In genomic region chr2:70888389-70888924, GRCh38 we compare ENCODE assay signal across 14 cellular contexts. TPM values are rescaled to one million over a fixed set of nuclear protein-coding genes. Genes with fewer than 3 reads are reported as not detected.
DNase-seq lines count a peak whose midpoint lies in the region; ATAC-seq, FAIRE-seq and TF ChIP-seq lines count a peak whose summit lies in the region.
"Had no signal": no experiment of that assay in that cellular context is flagged by ENCODE, and none has a peak within 500 bp of the region (broad histone marks: within the 10 kb centered on the region; RNA-seq: fewer than 3 reads in every experiment).

No MANE protein-coding gene starts in this region.

- H3K4me2 ChIP-seq in keratinocyte (ENCODE audit: control insufficient read depth, extremely low read depth, insufficient read depth, low read depth, low read length) (peak overlapping the region; percentile 16), PC-3 (ENCODE audit: low read length) (no peak overlapping the region)

- H3K4me1 ChIP-seq in keratinocyte (ENCODE audit: control insufficient read depth, extremely low read depth, insufficient read depth, low read length) (peaks cover 4% of the 10 kb centered on the region), PC-3 (ENCODE audit: insufficient read depth, low read length) (no peaks in the 10 kb centered on the region)

- no peaks in the 10 kb centered on the region for H3K36me3 ChIP-seq in keratinocyte (ENCODE audit: control insufficient read depth in 2 of 2, extremely low read depth in 1 of 2, insufficient read depth in 2 of 2, low read length in 2 of 2)
- no peaks in the 10 kb centered on the region for H3K36me3 ChIP-seq in PC-3 (ENCODE audit: low read depth, low read length)

- no TSS peak for BruUV-seq in PC-3 (replicated peaks; lab: Mats Ljungman, UMichigan)

- no peak for ATAC-seq in activated T-helper 17 cell treated with anti-CD3 and anti-CD28 coated beads, Interleukin-2, amount 50 U/mL, for 72 hours (replicated peaks)
- peak; percentile 39 for ATAC-seq in stimulated activated naive CD8-positive, alpha-beta T cell treated with anti-CD3 and anti-CD28 coated beads, Interleukin-15, amount 100 ng/mL, for 72 hours
- ATAC-seq in HG03571 (IDR thresholded peaks at IDR 0.05; ENCODE audit: unreplicated experiment) (no peak), PC-3 (no peak)
- ATAC-seq: HCT116 had no signal

- peak overlapping the region; percentile 59 for H3K4me3 Mint-ChIP-seq in activated naive CD4-positive, alpha-beta T cell treated with anti-CD3 and anti-CD28 coated beads, Interleukin-2, amount 10 ng/mL, durations not matched to agents 7 days and 5 days
- H3K4me3 Mint-ChIP-seq in activated T-helper 17 cell treated with anti-CD3 and anti-CD28 coated beads, Interleukin-2, amount 50 U/mL, for 72 hours, result peak overlapping the region; percentile 78
- H3K4me3 Mint-ChIP-seq in stimulated activated naive CD8-positive, alpha-beta T cell treated with anti-CD3 and anti-CD28 coated beads, Interleukin-15, amount 100 ng/mL, for 72 hours, result peak overlapping the region; percentile 80 to 81

- dilution Hi-C loops in keratinocyte (cut with MboI; ENCODE audit: extremely low pct_ligation_motif_present, low sequenced_read_pairs), result no loop called here

- no peak overlapping the region for H3K4me3 ChIP-seq in keratinocyte (ENCODE audit: control insufficient read depth in 2 of 3, extremely low read depth in 1 of 3, insufficient read depth in 2 of 3, low read depth in 1 of 3, low read length in 3 of 3)
- H3K4me3 ChIP-seq in PC-3 (ENCODE audit: low read length), result no peak overlapping the region

- H3K27me3 Mint-ChIP-seq in activated naive CD4-positive, alpha-beta T cell treated with anti-CD3 and anti-CD28 coated beads, Interleukin-2, amount 10 ng/mL, durations not matched to agents 7 days and 5 days, result peaks cover 88% of the 10 kb centered on the region
- H3K27me3 Mint-ChIP-seq in activated T-helper 17 cell treated with anti-CD3 and anti-CD28 coated beads, Interleukin-2, amount 50 U/mL, for 72 hours, result peaks cover 70% of the 10 kb centered on the region
- peaks cover 95% of the 10 kb centered on the region for H3K27me3 Mint-ChIP-seq in stimulated activated naive CD8-positive, alpha-beta T cell treated with anti-CD3 and anti-CD28 coated beads, Interleukin-15, amount 100 ng/mL, for 72 hours

- H3K9ac ChIP-seq in keratinocyte (ENCODE audit: control insufficient read depth, extremely low read depth, insufficient read depth, low read length) (no peak overlapping the region), PC-3 (ENCODE audit: low read length) (no peak overlapping the region)

- no peaks in the 10 kb centered on the region for H3K9me3 Mint-ChIP-seq in activated naive CD4-positive, alpha-beta T cell treated with anti-CD3 and anti-CD28 coated beads, Interleukin-2, amount 10 ng/mL, durations not matched to agents 7 days and 5 days
- H3K9me3 Mint-ChIP-seq in activated T-helper 17 cell treated with anti-CD3 and anti-CD28 coated beads, Interleukin-2, amount 50 U/mL, for 72 hours, result no peaks in the 10 kb centered on the region
- H3K9me3 Mint-ChIP-seq in stimulated activated naive CD8-positive, alpha-beta T cell treated with anti-CD3 and anti-CD28 coated beads, Interleukin-15, amount 100 ng/mL, for 72 hours, result no peaks in the 10 kb centered on the region

- H4K20me1 ChIP-seq in keratinocyte (ENCODE audit: control insufficient read depth, extremely low read depth, insufficient read depth, low read length) (peaks cover 9% of the 10 kb centered on the region), PC-3 (ENCODE audit: low read length) (no peaks in the 10 kb centered on the region)

- intact Hi-C loops in PC-3 (cut with micrococcal nuclease), result no loop called here

- no peaks in the 10 kb centered on the region for H3K9me3 ChIP-seq in keratinocyte (ENCODE audit: control insufficient read depth, low read depth, low read length)
- no peaks in the 10 kb centered on the region for H3K9me3 ChIP-seq in PC-3 (ENCODE audit: low read length)

- FAIRE-seq in keratinocyte (lab: Jason Lieb, UNC), result no peak

- H3K9me1 ChIP-seq in keratinocyte (ENCODE audit: control insufficient read depth, extremely low read depth, insufficient read depth, low read length), result no peaks in the 10 kb centered on the region

- H3F3A ChIP-seq in PC-3 (ENCODE audit: low read length, unreplicated experiment), result no peaks in the 10 kb centered on the region

- POLR2A ChIA-PET in PC-3 (lab: Charles Lee; ENCODE audit: unreplicated experiment), result no interaction called here

- no peaks in the 10 kb centered on the region for H3K79me2 ChIP-seq in keratinocyte (ENCODE audit: control insufficient read depth, insufficient read depth, low read length)
- no peaks in the 10 kb centered on the region for H3K79me2 ChIP-seq in PC-3 (ENCODE audit: low read length)

- no peaks in the 10 kb centered on the region for H3K9me2 ChIP-seq in PC-3 (replicated peaks; ENCODE audit: low read length)

- CTCF ChIA-PET in activated naive CD4-positive, alpha-beta T cell treated with anti-CD3 and anti-CD28 coated beads, Interleukin-2, amount 10 ng/mL, durations not matched to agents 7 days and 5 days (lab: Charles Lee), result no interaction called here
- CTCF ChIA-PET in PC-3 (lab: Charles Lee), result no interaction called here

- peak overlapping the region; percentile 85 for H3K27ac Mint-ChIP-seq in activated naive CD4-positive, alpha-beta T cell treated with anti-CD3 and anti-CD28 coated beads, Interleukin-2, amount 10 ng/mL, durations not matched to agents 7 days and 5 days
- no peak overlapping the region for H3K27ac Mint-ChIP-seq in activated T-helper 17 cell treated with anti-CD3 and anti-CD28 coated beads, Interleukin-2, amount 50 U/mL, for 72 hours
- no peak overlapping the region for H3K27ac Mint-ChIP-seq in stimulated activated naive CD8-positive, alpha-beta T cell treated with anti-CD3 and anti-CD28 coated beads, Interleukin-15, amount 100 ng/mL, for 72 hours

- no peak for DNase-seq in activated naive CD4-positive, alpha-beta T cell treated with anti-CD3 and anti-CD28 coated beads, Interleukin-2, amount 10 ng/mL, durations not matched to agents 7 days and 5 days
- no peak for DNase-seq in activated naive CD4-positive, alpha-beta T cell (lab: John Stamatoyannopoulos, UW)
- DNase-seq in keratinocyte (ENCODE audit: low read depth, low spot score), result no peak
- DNase-seq in stimulated activated naive CD8-positive, alpha-beta T cell treated with anti-CD3 and anti-CD28 coated beads, Interleukin-15, amount 100 ng/mL, for 72 hours, result no peak
- no peak for DNase-seq in foreskin melanocyte
- no peak for DNase-seq in PC-3
- DNase-seq: NCI-H446 treated with DMSO at 0.1 percent for 48 hours had no signal

- H3K27me3 ChIP-seq in keratinocyte (ENCODE audit: control insufficient read depth, extremely low read depth, insufficient read depth, low read length), result peaks cover 90% of the 10 kb centered on the region
- peaks cover 47% of the 10 kb centered on the region for H3K27me3 ChIP-seq in PC-3 (ENCODE audit: low read length)

- H3K4me1 Mint-ChIP-seq in activated naive CD4-positive, alpha-beta T cell treated with anti-CD3 and anti-CD28 coated beads, Interleukin-2, amount 10 ng/mL, durations not matched to agents 7 days and 5 days, result peaks cover 28% of the 10 kb centered on the region
- H3K4me1 Mint-ChIP-seq in activated T-helper 17 cell treated with anti-CD3 and anti-CD28 coated beads, Interleukin-2, amount 50 U/mL, for 72 hours, result peaks cover 10% of the 10 kb centered on the region
- peaks cover 35% of the 10 kb centered on the region for H3K4me1 Mint-ChIP-seq in stimulated activated naive CD8-positive, alpha-beta T cell treated with anti-CD3 and anti-CD28 coated beads, Interleukin-15, amount 100 ng/mL, for 72 hours

- H3K27ac ChIP-seq in keratinocyte (ENCODE audit: control insufficient read depth, insufficient read depth, low read length) (no peak overlapping the region), PC-3 (ENCODE audit: low read length) (no peak overlapping the region)
- H3K27ac ChIP-seq: C4-2B had no signal

- no peak overlapping the region for H2AFZ ChIP-seq in keratinocyte (ENCODE audit: control insufficient read depth, low read length)
- H2AFZ ChIP-seq in PC-3 (ENCODE audit: low read length), result no peak overlapping the region

- TF ChIP-seq CTCF in keratinocyte (optimal IDR thresholded peaks at IDR 0.05 in 1 of 3, IDR thresholded peaks at IDR 0.05 in 1 of 3, conservative IDR thresholded peaks at IDR 0.05 in 1 of 3; ENCODE audit: extremely low read depth in 1 of 3, insufficient read depth in 2 of 3, low read length in 3 of 3) (no peak), PC-3 (conservative IDR thresholded peaks at IDR 0.05; ENCODE audit: low read depth, low read length) (no peak)

- H3K36me3 Mint-ChIP-seq in activated naive CD4-positive, alpha-beta T cell treated with anti-CD3 and anti-CD28 coated beads, Interleukin-2, amount 10 ng/mL, durations not matched to agents 7 days and 5 days, result peaks cover 6% of the 10 kb centered on the region
- peaks cover 14% of the 10 kb centered on the region for H3K36me3 Mint-ChIP-seq in activated T-helper 17 cell treated with anti-CD3 and anti-CD28 coated beads, Interleukin-2, amount 50 U/mL, for 72 hours (ENCODE audit: low read depth)

RNA-seq across cellular contexts. Expression of gene VAX2, which starts 11.9 kb away (rescaled TPM):
- not detected for total RNA-seq in activated T-helper 17 cell treated with anti-CD3 and anti-CD28 coated beads, Interleukin-2, amount 50 U/mL, for 72 hours
- polyA plus RNA-seq in keratinocyte, result 0.04 to 0.22 TPM in 2 of 3 replicates, not detected in the other
- polyA plus RNA-seq in keratinocyte (2011; ENCODE audit: low read depth), result not detected
- not detected in 2 replicates for polyA plus RNA-seq in keratinocyte (2011; cell fraction: cytosol; rRNA removed)
- polyA plus RNA-seq in keratinocyte (2011; cell fraction: nucleus; rRNA removed), result not detected in 2 replicates
- 0.09 TPM in 1 of 2 replicates, not detected in the other for polyA plus RNA-seq in keratinocyte (2012; ENCODE audit: low replicate concordance)
- polyA minus RNA-seq in keratinocyte, result not detected in 3 replicates
- not detected for polyA minus RNA-seq in keratinocyte (2011; cell fraction: cytosol; rRNA and poly(A)+ RNA removed)
- not detected in 2 replicates for polyA minus RNA-seq in keratinocyte (2011; cell fraction: nucleus; rRNA and poly(A)+ RNA removed)
- total RNA-seq in PC-3 (2014; rRNA removed), result 0.23 TPM in 1 of 2 replicates, not detected in the other
- total RNA-seq: T-helper 2 cell treated with Interferon-gamma antibody and Interleukin-4, amounts not matched to agents 100 ng/mL and 5 ng/mL, for 36 hours had no signal

RNA-seq across cellular contexts. Expression of gene ATP6V1B1, which starts 47.2 kb away (rescaled TPM):
- not detected for total RNA-seq in activated T-helper 17 cell treated with anti-CD3 and anti-CD28 coated beads, Interleukin-2, amount 50 U/mL, for 72 hours
- polyA plus RNA-seq in keratinocyte, result 0.13 TPM in 1 of 3 replicates, not detected in the others
- polyA plus RNA-seq in keratinocyte (2011; ENCODE audit: low read depth), result 0.62 TPM
- not detected in 2 replicates for polyA plus RNA-seq in keratinocyte (2011; cell fraction: cytosol; rRNA removed)
- 0.37 and 0.55 TPM in 2 replicates for polyA plus RNA-seq in keratinocyte (2011; cell fraction: nucleus; rRNA removed)
- not detected in 2 replicates for polyA plus RNA-seq in keratinocyte (2012; ENCODE audit: low replicate concordance)
- not detected in 3 replicates for polyA minus RNA-seq in keratinocyte
- polyA minus RNA-seq in keratinocyte (2011; cell fraction: cytosol; rRNA and poly(A)+ RNA removed), result not detected
- not detected in 2 replicates for polyA minus RNA-seq in keratinocyte (2011; cell fraction: nucleus; rRNA and poly(A)+ RNA removed)
- not detected in 2 replicates for total RNA-seq in PC-3 (2014; rRNA removed)
- total RNA-seq: glomerular endothelial cell; pulmonary artery endothelial cell; T-helper 2 cell treated with Interferon-gamma antibody and Interleukin-4, amounts not matched to agents 100 ng/mL and 5 ng/mL, for 36 hours had no signal

RNA-seq across cellular contexts. Expression of gene CD207, which starts 52.8 kb away (rescaled TPM):
- not detected for total RNA-seq in activated T-helper 17 cell treated with anti-CD3 and anti-CD28 coated beads, Interleukin-2, amount 50 U/mL, for 72 hours
- polyA plus RNA-seq in keratinocyte, result not detected in 3 replicates
- polyA plus RNA-seq in keratinocyte (2011; ENCODE audit: low read depth), result not detected
- polyA plus RNA-seq in keratinocyte (2011; cell fraction: cytosol; rRNA removed), result not detected in 2 replicates
- polyA plus RNA-seq in keratinocyte (2011; cell fraction: nucleus; rRNA removed), result not detected in 2 replicates
- polyA plus RNA-seq in keratinocyte (2012; ENCODE audit: low replicate concordance), result not detected in 2 replicates
- not detected in 3 replicates for polyA minus RNA-seq in keratinocyte
- not detected for polyA minus RNA-seq in keratinocyte (2011; cell fraction: cytosol; rRNA and poly(A)+ RNA removed)
- polyA minus RNA-seq in keratinocyte (2011; cell fraction: nucleus; rRNA and poly(A)+ RNA removed), result not detected in 2 replicates
- not detected in 2 replicates for total RNA-seq in PC-3 (2014; rRNA removed)
- total RNA-seq: glomerular endothelial cell; pulmonary artery endothelial cell; T-helper 2 cell treated with Interferon-gamma antibody and Interleukin-4, amounts not matched to agents 100 ng/mL and 5 ng/mL, for 36 hours had no signal
